8 cellular contexts compared by ENCODE assay signal in genomic region chr2:28359222-28360065, GRCh38. TPM values are rescaled to one million over a fixed set of nuclear protein-coding genes. Genes with fewer than 3 reads are reported as not detected.
DNase-seq lines count a peak whose midpoint lies in the region; ATAC-seq lines count a peak whose summit lies in the region.

No MANE protein-coding gene starts in this region.

- WGBS in thymus = 40% methylated on average over 29 of the region's 29 CpGs

- peaks cover 6 to 20% of the 10 kb centered on the region in 2 donors for H3K4me1 ChIP-seq in muscle layer of duodenum (ENCODE audit: control insufficient read depth in 1 of 2, insufficient read depth in 2 of 2, low read length in 2 of 2)
- H3K4me1 ChIP-seq in thymus (ENCODE audit: control insufficient read depth, insufficient read depth, low read length) = peaks cover 8% of the 10 kb centered on the region

- H3K9me3 ChIP-seq in muscle layer of duodenum (ENCODE audit: control insufficient read depth in 1 of 2, low read length in 2 of 2) (no peaks in the 10 kb centered on the region), thymus (ENCODE audit: control insufficient read depth) (no peaks in the 10 kb centered on the region)

- H3K27ac Mint-ChIP-seq in activated naive CD8-positive, alpha-beta T cell treated with anti-CD3 and anti-CD28 coated beads for 36 hours = peak overlapping the region; percentile 85

- H3K36me3 ChIP-seq in muscle layer of duodenum (ENCODE audit: control insufficient read depth in 1 of 2, insufficient read depth in 2 of 2, low read length in 2 of 2) (no peaks in the 10 kb centered on the region), thymus (ENCODE audit: control insufficient read depth, insufficient read depth) (no peaks in the 10 kb centered on the region)

- H3K27me3 ChIP-seq in muscle layer of duodenum (ENCODE audit: low read depth, low read length) = no peaks in the 10 kb centered on the region
- no peaks in the 10 kb centered on the region for H3K27me3 ChIP-seq in thymus (ENCODE audit: control insufficient read depth, insufficient read depth)

- DNase-seq in T-helper 1 cell (peak; percentile 54 to 94 (median 75)), NCI-H2227 treated with DMSO at 0.1 percent for 48 hours (lab: John Stamatoyannopoulos, UW) (no peak), NCI-H187 (lab: John Stamatoyannopoulos, UW) (no peak)
- peak; percentile 80 for DNase-seq in activated naive CD8-positive, alpha-beta T cell treated with anti-CD3 and anti-CD28 coated beads for 36 hours

- ATAC-seq in GM18909 (IDR thresholded peaks at IDR 0.05; ENCODE audit: poor library complexity, unreplicated experiment) = peak; percentile 79
- ATAC-seq in HG03135 (IDR thresholded peaks at IDR 0.05; ENCODE audit: unreplicated experiment) = peak; percentile 59

- H3K4me3 Mint-ChIP-seq in activated naive CD8-positive, alpha-beta T cell treated with anti-CD3 and anti-CD28 coated beads for 36 hours = peak overlapping the region; percentile 68

- peaks cover 19% of the 10 kb centered on the region for H3K27me3 Mint-ChIP-seq in activated naive CD8-positive, alpha-beta T cell treated with anti-CD3 and anti-CD28 coated beads for 36 hours

- H3K9me3 Mint-ChIP-seq in activated naive CD8-positive, alpha-beta T cell treated with anti-CD3 and anti-CD28 coated beads for 36 hours = no peaks in the 10 kb centered on the region

- peaks cover 2% of the 10 kb centered on the region for H3K36me3 Mint-ChIP-seq in activated naive CD8-positive, alpha-beta T cell treated with anti-CD3 and anti-CD28 coated beads for 36 hours

- H3K27ac ChIP-seq in muscle layer of duodenum (ENCODE audit: low read length) (peak overlapping the region; percentile 0), thymus (ENCODE audit: low read depth) (peak overlapping the region; percentile 37)

- H3K4me3 ChIP-seq in muscle layer of duodenum (ENCODE audit: low read depth in 1 of 2, low read length in 2 of 2) (no peak overlapping the region), thymus (ENCODE audit: low read length) (peak overlapping the region; percentile 5)

- peaks cover 53% of the 10 kb centered on the region for H3K4me1 Mint-ChIP-seq in activated naive CD8-positive, alpha-beta T cell treated with anti-CD3 and anti-CD28 coated beads for 36 hours

RNA-seq across cellular contexts. Expression of gene FOSL2, which starts 33.2 kb away (rescaled TPM):
- 10 to 100 TPM; 32.5 to 39.4 TPM for total RNA-seq in activated naive CD8-positive, alpha-beta T cell treated with anti-CD3 and anti-CD28 coated beads for 36 hours
- polyA plus RNA-seq in thymus = 37.1 TPM

Comparison
In these comparisons a context has a peak if more than half of its experiments do, and no peak if none do; other contexts are left out.
1. DNase-seq: peak in T-helper 1 cell (5 of 5) and activated naive CD8-positive, alpha-beta T cell treated with anti-CD3 and anti-CD28 coated beads for 36 hours (single experiment); none in NCI-H2227 treated with DMSO at 0.1 percent for 48 hours (single experiment) and NCI-H187 (0 of 2).